In the genomic region with DNA sequence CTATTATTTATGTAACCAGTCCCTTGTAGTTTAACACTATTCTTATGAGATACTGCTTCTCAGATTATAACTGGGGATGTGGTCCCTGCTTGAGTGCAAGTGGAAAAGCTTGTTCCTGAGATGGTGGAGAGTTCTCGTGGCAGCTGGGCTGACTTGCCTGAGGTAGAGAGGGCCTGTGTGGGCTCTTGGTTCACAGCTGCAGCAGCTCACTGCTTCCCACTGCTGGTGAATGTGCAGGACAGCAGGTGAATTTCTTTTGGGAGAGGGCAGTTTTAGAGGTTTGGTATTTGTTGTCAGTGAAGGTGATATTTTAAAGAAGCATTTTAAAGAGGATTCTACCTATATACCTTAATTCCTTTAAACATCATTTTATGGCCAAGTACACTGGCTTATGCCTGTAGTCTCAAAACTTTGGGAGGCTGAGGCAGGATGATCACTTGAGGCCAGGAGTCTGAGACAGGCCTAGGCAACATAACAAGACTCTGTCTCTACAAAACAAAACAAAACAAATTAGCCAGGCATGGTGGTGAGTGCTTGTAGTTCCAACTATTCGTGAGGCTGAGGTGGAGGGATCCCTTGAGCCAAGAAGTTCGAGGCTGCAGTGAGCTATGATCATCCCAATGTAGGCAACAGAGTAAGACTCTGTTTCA, we compare ENCODE assay signal across 8 cellular contexts.
A peak's percentile ranks its signal among the peaks of the same experiment; 100 is the strongest.
DNase-seq lines count a peak whose midpoint lies in the region; TF ChIP-seq lines count a peak whose summit lies in the region.

No MANE protein-coding gene starts in this region.

- H3K27ac ChIP-seq in H9 (ENCODE audit: insufficient read length, low read depth, low read length) = no peak overlapping the region
- H3K27ac ChIP-seq in SJCRH30 = no peak overlapping the region

- DNase-seq in GM04503 (ENCODE audit: low read depth) = peak; percentile 14
- peak; percentile 82 for DNase-seq in H9
- peak; percentile 87 to 96 for DNase-seq in SJCRH30
- peak; percentile 49 for DNase-seq in activated naive CD4-positive, alpha-beta T cell treated with Interleukin-2 at 50 U/mL for 16 hours
- peak; percentile 42 for DNase-seq in glomerular endothelial cell (ENCODE audit: extremely low read depth, low read depth, low spot score)
- DNase-seq in posterior cingulate gyrus = peak; percentile 25 to 95 (median 64)
- no peak for DNase-seq in cortex of kidney (lab: John Stamatoyannopoulos, UW)

- no peak overlapping the region for H4K5ac ChIP-seq in H9 (ENCODE audit: insufficient read length, low read depth, low read length)

- no peak overlapping the region for H3T11ph ChIP-seq in H9 (ENCODE audit: low read length)

- H3K9me3 Mint-ChIP-seq in H9 = no peaks in the 10 kb centered on the region

- no peak overlapping the region for H2BK120ac ChIP-seq in H9 (ENCODE audit: low read depth, low read length, poor library complexity, severe bottlenecking)

- H3K36me3 ChIP-seq in Loucy (ENCODE audit: insufficient read depth, low read length) (peaks cover 6% of the 10 kb centered on the region; the same call in 1 of the 2 replicates), SJCRH30 (peaks cover 4% of the 10 kb centered on the region)

- H3K27me3 ChIP-seq in H9 (ENCODE audit: insufficient read depth, low read length) (no peaks in the 10 kb centered on the region), Loucy (ENCODE audit: insufficient read depth, low read length, poor library complexity, severe bottlenecking) (no peaks in the 10 kb centered on the region), SJCRH30 (no peaks in the 10 kb centered on the region)

- H4K20me1 ChIP-seq in H9 (ENCODE audit: control insufficient read depth, insufficient read depth, insufficient read length) (no peaks in the 10 kb centered on the region), Loucy (ENCODE audit: insufficient read depth, low read length, poor library complexity, severe bottlenecking) (peaks cover 5% of the 10 kb centered on the region)

- no peak overlapping the region for H4K8ac ChIP-seq in H9 (replicated peaks; ENCODE audit: insufficient read length, low read depth, low read length)

- H3F3A ChIP-seq in Loucy (ENCODE audit: low read depth) = no peaks in the 10 kb centered on the region

- no peak overlapping the region for H3K18ac ChIP-seq in H9 (ENCODE audit: insufficient read length, low read depth, low read length)

- H3K27me3 Mint-ChIP-seq in H9 (ENCODE audit: low read depth) = no peaks in the 10 kb centered on the region

- H3K4me1 Mint-ChIP-seq in H9 = peaks cover 36 to 52% of the 10 kb centered on the region in 2 experiments

- H3K79me1 ChIP-seq in H9 (ENCODE audit: insufficient read depth, low read depth, low read length, poor library complexity, severe bottlenecking) = peaks cover 3% of the 10 kb centered on the region

- H2AK5ac ChIP-seq in H9 (ENCODE audit: insufficient read length, low read length) = no peak overlapping the region

- H2AFZ ChIP-seq in H9 (ENCODE audit: low read length) = no peak overlapping the region
- no peak overlapping the region for H2AFZ ChIP-seq in Loucy (ENCODE audit: low read length)

- no peak overlapping the region for H2BK20ac ChIP-seq in H9 (ENCODE audit: low read depth, low read length, poor library complexity, severe bottlenecking)

- H3K79me2 ChIP-seq in H9 (ENCODE audit: insufficient read depth, low read length) (peaks cover 3% of the 10 kb centered on the region; the same call in 1 of the 2 replicates), Loucy (ENCODE audit: insufficient read depth, low read length) (no peaks in the 10 kb centered on the region)

- H3K56ac ChIP-seq in H9 (ENCODE audit: insufficient read length, low read depth, low read length) = no peak overlapping the region

- no peak overlapping the region for H3K23ac ChIP-seq in H9 (ENCODE audit: insufficient read length, low read depth, low read length)

- no peaks in the 10 kb centered on the region for H3K9me2 ChIP-seq in Loucy (replicated peaks; ENCODE audit: low read depth, low read length)

- H3K23me2 ChIP-seq in H9 (ENCODE audit: insufficient read length, low read depth, low read length, poor library complexity, severe bottlenecking) = no peaks in the 10 kb centered on the region

- no peaks in the 10 kb centered on the region; the same call in 1 of the 2 replicates for H3K4me1 ChIP-seq in H9 (ENCODE audit: insufficient read depth, low read length)
- H3K4me1 ChIP-seq in Loucy (ENCODE audit: insufficient read depth, low read length, poor library complexity, severe bottlenecking) = peaks cover 20% of the 10 kb centered on the region
- H3K4me1 ChIP-seq in SJCRH30 = no peaks in the 10 kb centered on the region

- no peak overlapping the region for H3K4me3 Mint-ChIP-seq in H9

- no peak overlapping the region for H4K91ac ChIP-seq in H9 (ENCODE audit: insufficient read length, low read depth, low read length)

- no peak overlapping the region for H2BK15ac ChIP-seq in H9 (ENCODE audit: low read depth, low read length)

- H2BK12ac ChIP-seq in H9 (ENCODE audit: insufficient read length, low read depth, low read length) = no peak overlapping the region

- no peak overlapping the region for H3K4me2 ChIP-seq in H9 (ENCODE audit: insufficient read depth, insufficient read length, low read length)
- no peak overlapping the region for H3K4me2 ChIP-seq in Loucy (ENCODE audit: low read depth, low read length, poor library complexity, severe bottlenecking)

- H3K4ac ChIP-seq in H9 (ENCODE audit: low read depth, low read length) = no peak overlapping the region

- no peak overlapping the region for H3K14ac ChIP-seq in H9 (ENCODE audit: insufficient read depth, low read length)

- H3K4me3 ChIP-seq in Loucy (ENCODE audit: low read length, poor library complexity, severe bottlenecking) = no peak overlapping the region
- H3K4me3 ChIP-seq in SJCRH30 = no peak overlapping the region

- peak overlapping the region; percentile 2 for H3K9ac ChIP-seq in H9 (ENCODE audit: extremely low read depth, insufficient read length, low read length)
- H3K9ac ChIP-seq in Loucy (ENCODE audit: low read depth, low read length, poor library complexity, severe bottlenecking) = no peak overlapping the region

- intact Hi-C loops in posterior cingulate gyrus (cut with DNase I) = loop anchor here (1.0 to 2.0 kb wide), 2 partner anchors 150 to 168 kb away; no protein-coding TSS in a partner anchor

- no peaks in the 10 kb centered on the region for H3K9me3 ChIP-seq in H9 (ENCODE audit: control insufficient read depth, low read depth, low read length)
- no peaks in the 10 kb centered on the region for H3K9me3 ChIP-seq in Loucy (ENCODE audit: insufficient read depth, low read depth, low read length)
- no peaks in the 10 kb centered on the region for H3K9me3 ChIP-seq in SJCRH30 (replicated peaks)

- WGBS in H9 (ENCODE audit: extremely low coverage, insufficient read length, low lambda C conversion rate) = no CpG with 5 or more reads among the region's 3 CpGs

- TF ChIP-seq CTCF in H9 (conservative IDR thresholded peaks at IDR 0.05) (peak; percentile 97), Loucy (conservative IDR thresholded peaks at IDR 0.05; ENCODE audit: low read length) (peak; percentile 100)

- peaks cover 15 to 61% (median 48%) of the 10 kb centered on the region in 3 experiments; a peak in 6 of 7 replicates for H3K36me3 Mint-ChIP-seq in H9 (ENCODE audit: insufficient read depth in 1 of 3, low read depth in 3 of 3)

- H3K27ac Mint-ChIP-seq in H9 = peak overlapping the region; percentile 66 to 85 (median 67); a peak in 5 of 7 replicates

- no peak overlapping the region for H2BK5ac ChIP-seq in H9 (ENCODE audit: insufficient read length, low read length)
